10 cellular contexts compared by ENCODE assay signal in the genomic region with DNA sequence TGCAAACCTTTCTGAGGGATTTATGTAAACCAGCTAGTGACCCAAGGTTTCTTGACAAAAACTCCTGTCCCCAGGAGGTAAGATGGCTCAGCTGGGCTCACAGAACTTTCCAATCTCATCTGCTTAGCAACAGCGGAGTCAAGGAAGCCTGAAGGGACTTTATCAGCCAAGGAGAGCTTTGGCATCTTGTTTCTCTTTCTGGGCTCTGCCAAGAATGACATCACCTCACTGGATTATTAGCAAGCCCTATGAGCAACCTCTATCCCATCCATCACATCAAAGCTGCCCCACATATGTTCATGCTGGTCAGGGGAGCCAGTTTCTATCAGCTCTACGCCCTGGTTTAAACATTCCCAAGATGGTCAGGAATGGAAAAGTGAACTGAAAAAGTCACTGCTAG.
A peak's percentile ranks its signal among the peaks of the same experiment; 100 is the strongest.
DNase-seq lines count a peak whose midpoint lies in the region; ATAC-seq and TF ChIP-seq lines count a peak whose summit lies in the region.
"Had no signal": no experiment of that assay in that cellular context is flagged by ENCODE, and none has a peak within 500 bp of the region (broad histone marks: within the 10 kb centered on the region; RNA-seq: fewer than 3 reads in every experiment).

No MANE protein-coding gene starts in this region.

- H3K14ac ChIP-seq in H9 (ENCODE audit: insufficient read depth, low read length): no peak overlapping the region

- no peaks in the 10 kb centered on the region for H3K79me1 ChIP-seq in H9 (ENCODE audit: insufficient read depth, low read depth, low read length, poor library complexity, severe bottlenecking)

- in situ Hi-C loops in GM23248 (cut with MboI): no loop called here

- no peak overlapping the region for H2BK12ac ChIP-seq in H9 (ENCODE audit: insufficient read length, low read depth, low read length)

- H3K4me1 ChIP-seq in GM23248 (ENCODE audit: insufficient read depth) (peaks cover 6% of the 10 kb centered on the region; the same call in 1 of the 2 replicates), H9 (ENCODE audit: insufficient read depth, low read length) (no peaks in the 10 kb centered on the region)

- no peak overlapping the region for H3K56ac ChIP-seq in H9 (ENCODE audit: insufficient read length, low read depth, low read length)

- H3K4ac ChIP-seq in H9 (ENCODE audit: low read depth, low read length): no peak overlapping the region

- no peak overlapping the region for H2BK120ac ChIP-seq in H9 (ENCODE audit: low read depth, low read length, poor library complexity, severe bottlenecking)

- peak; percentile 95 for ATAC-seq in SK-N-SH treated with all-trans-retinoic acid at 6 μM for 48 hours
- no peak for ATAC-seq in GM19395 (IDR thresholded peaks at IDR 0.05; ENCODE audit: unreplicated experiment)
- ATAC-seq in WTC11: no peak
- ATAC-seq in HG02840 (IDR thresholded peaks at IDR 0.05; ENCODE audit: low FRiP score, unreplicated experiment): no peak
- ATAC-seq: stimulated activated naive B cell treated with anti-CD40 and anti-IgM and Interleukin-4, amounts not matched to agents 10 μg/mL and 1 μg/mL and 100 μg/mL, for 72 hours had no signal

- no peaks in the 10 kb centered on the region for H3K9me2 ChIP-seq in GM23248 (ENCODE audit: insufficient read depth)

- no peaks in the 10 kb centered on the region for H3K23me2 ChIP-seq in H9 (ENCODE audit: insufficient read length, low read depth, low read length, poor library complexity, severe bottlenecking)

- H3K79me2 ChIP-seq in GM23248 (ENCODE audit: insufficient read depth) (no peaks in the 10 kb centered on the region), H9 (ENCODE audit: insufficient read depth, low read length) (no peaks in the 10 kb centered on the region)

- POLR2A ChIA-PET in WTC11 (lab: Charles Lee): no interaction called here

- no peak overlapping the region for H4K8ac ChIP-seq in H9 (replicated peaks; ENCODE audit: insufficient read length, low read depth, low read length)

- no peak overlapping the region for H3K9ac ChIP-seq in GM23248
- H3K9ac ChIP-seq in H9 (ENCODE audit: extremely low read depth, insufficient read length, low read length): no peak overlapping the region

- no peak overlapping the region for H3T11ph ChIP-seq in H9 (ENCODE audit: low read length)

- no peak overlapping the region for H2BK15ac ChIP-seq in H9 (ENCODE audit: low read depth, low read length)

- H2AK5ac ChIP-seq in H9 (ENCODE audit: insufficient read length, low read length): no peak overlapping the region

- H3K27me3 ChIP-seq in GM23248 (replicated peaks; ENCODE audit: insufficient read depth) (no peaks in the 10 kb centered on the region), H9 (ENCODE audit: insufficient read depth, low read length) (no peaks in the 10 kb centered on the region)

- H3K27ac ChIP-seq in GM23248 (no peak overlapping the region), H9 (ENCODE audit: insufficient read length, low read depth, low read length) (no peak overlapping the region)

- H4K5ac ChIP-seq in H9 (ENCODE audit: insufficient read length, low read depth, low read length): no peak overlapping the region

- H3K27ac Mint-ChIP-seq in H9 (no peak overlapping the region), WTC11 (no peak overlapping the region)
- H3K27ac Mint-ChIP-seq: stimulated activated naive B cell treated with anti-CD40 and anti-IgM and Interleukin-4, amounts not matched to agents 10 μg/mL and 1 μg/mL and 100 μg/mL, for 72 hours; T-helper 2 cell treated with Interferon-gamma antibody and Interleukin-4, amounts not matched to agents 5 μg/mL and 100 μg/mL, for 36 hours had no signal

- H3K36me3 ChIP-seq in GM23248 (ENCODE audit: low read depth): no peaks in the 10 kb centered on the region

- H3K4me3 Mint-ChIP-seq in H9: no peak overlapping the region
- H3K4me3 Mint-ChIP-seq in WTC11: no peak overlapping the region
- H3K4me3 Mint-ChIP-seq: stimulated activated naive B cell treated with anti-CD40 and anti-IgM and Interleukin-4, amounts not matched to agents 10 μg/mL and 1 μg/mL and 100 μg/mL, for 72 hours; T-helper 2 cell treated with Interferon-gamma antibody and Interleukin-4, amounts not matched to agents 5 μg/mL and 100 μg/mL, for 36 hours had no signal

- no peak overlapping the region for H2BK5ac ChIP-seq in H9 (ENCODE audit: insufficient read length, low read length)

- WGBS in GM23248 (ENCODE audit: low coverage in 1 of 2, low lambda C conversion rate in 2 of 2, missing lambda C conversion rate in 2 of 2), 2 experiments: 3 to 15% methylated on average over 2 of the region's 2 CpGs
- no CpG with 5 or more reads among the region's 2 CpGs for WGBS in H9 (ENCODE audit: extremely low coverage, insufficient read length, low lambda C conversion rate)

- H4K91ac ChIP-seq in H9 (ENCODE audit: insufficient read length, low read depth, low read length): no peak overlapping the region

- H3K9me3 Mint-ChIP-seq in H9 (no peaks in the 10 kb centered on the region), WTC11 (no peaks in the 10 kb centered on the region)
- H3K9me3 Mint-ChIP-seq: stimulated activated naive B cell treated with anti-CD40 and anti-IgM and Interleukin-4, amounts not matched to agents 10 μg/mL and 1 μg/mL and 100 μg/mL, for 72 hours; T-helper 2 cell treated with Interferon-gamma antibody and Interleukin-4, amounts not matched to agents 5 μg/mL and 100 μg/mL, for 36 hours had no signal

- 0 out of 2 replicates have a peak, but pooled peaks cover 5% of the 10 kb centered on the region for H3F3A ChIP-seq in GM23248 (ENCODE audit: insufficient read depth)

- TF ChIP-seq CTCF in fibroblast of pulmonary artery (IDR thresholded peaks at IDR 0.05; ENCODE audit: low read length, missing control alignments) (no peak), H9 (conservative IDR thresholded peaks at IDR 0.05) (no peak), WTC11 (IDR thresholded peaks at IDR 0.05) (no peak)

- peak overlapping the region; percentile 5 for H3K4me2 ChIP-seq in GM23248 (ENCODE audit: unreplicated experiment)
- H3K4me2 ChIP-seq in H9 (ENCODE audit: insufficient read depth, insufficient read length, low read length): no peak overlapping the region

- H3K4me3 ChIP-seq in GM23248: no peak overlapping the region
- no peak overlapping the region for H3K4me3 ChIP-seq in fibroblast of pulmonary artery (replicated peaks; ENCODE audit: low read depth, low read length)

- no peaks in the 10 kb centered on the region; the same call in 1 of the 2 replicates for H3K27me3 Mint-ChIP-seq in H9 (ENCODE audit: low read depth)
- H3K27me3 Mint-ChIP-seq in WTC11 (ENCODE audit: low read depth): no peaks in the 10 kb centered on the region

- H3K4me1 Mint-ChIP-seq in H9 (no peaks in the 10 kb centered on the region), WTC11 (no peaks in the 10 kb centered on the region)
- H3K4me1 Mint-ChIP-seq: stimulated activated naive B cell treated with anti-CD40 and anti-IgM and Interleukin-4, amounts not matched to agents 10 μg/mL and 1 μg/mL and 100 μg/mL, for 72 hours had no signal

- CTCF ChIA-PET in WTC11 (lab: Charles Lee): no interaction called here

- no peak overlapping the region for H3K23ac ChIP-seq in H9 (ENCODE audit: insufficient read length, low read depth, low read length)

- H3K36me3 Mint-ChIP-seq in H9 (ENCODE audit: insufficient read depth in 1 of 3, low read depth in 3 of 3): no peaks in the 10 kb centered on the region
- H3K36me3 Mint-ChIP-seq in WTC11: no peaks in the 10 kb centered on the region
- H3K36me3 Mint-ChIP-seq: stimulated activated naive B cell treated with anti-CD40 and anti-IgM and Interleukin-4, amounts not matched to agents 10 μg/mL and 1 μg/mL and 100 μg/mL, for 72 hours had no signal

- no peak overlapping the region for H2BK20ac ChIP-seq in H9 (ENCODE audit: low read depth, low read length, poor library complexity, severe bottlenecking)

- H3K9me3 ChIP-seq in GM23248 (ENCODE audit: low read depth): no peaks in the 10 kb centered on the region
- H3K9me3 ChIP-seq in H9 (ENCODE audit: control insufficient read depth, low read depth, low read length): no peaks in the 10 kb centered on the region

- H3K18ac ChIP-seq in H9 (ENCODE audit: insufficient read length, low read depth, low read length): no peak overlapping the region

- H2AFZ ChIP-seq in GM23248 (no peak overlapping the region), H9 (ENCODE audit: low read length) (no peak overlapping the region)

- DNase-seq in GM23248 (peak; percentile 85), fibroblast of pulmonary artery (ENCODE audit: low read depth) (peak; percentile 80), renal cortical epithelial cell (ENCODE audit: low read depth) (peak; percentile 34), H9 (no peak), WTC11 (ENCODE audit: low spot score) (no peak)
- DNase-seq: stimulated activated naive B cell treated with anti-CD40 and anti-IgM and Interleukin-4, amounts not matched to agents 10 μg/mL and 1 μg/mL and 100 μg/mL, for 72 hours had no signal

- H4K20me1 ChIP-seq in GM23248 (ENCODE audit: insufficient read depth) (no peaks in the 10 kb centered on the region), H9 (ENCODE audit: control insufficient read depth, insufficient read depth, insufficient read length) (no peaks in the 10 kb centered on the region)

TF ChIP-seq in SK-N-SH treated with all-trans-retinoic acid at 6 μM for 48 hours, 23 proteins besides CTCF, POLR2A, EP300 and RAD21 (continues in another document):
- no peak for TF ChIP-seq GLIS3 (CRISPR knock-in tag; IDR thresholded peaks at IDR 0.05)
- TF ChIP-seq ZFP3 (CRISPR knock-in tag; IDR thresholded peaks at IDR 0.05): 0 out of 2 replicates have a peak, but pooled peaks have one; percentile 48
- TF ChIP-seq ZNF70 (CRISPR knock-in tag; IDR thresholded peaks at IDR 0.05): no peak
- peak; percentile 50 for TF ChIP-seq ISL1 (CRISPR knock-in tag; IDR thresholded peaks at IDR 0.05)

TF ChIP-seq in WTC11, 78 proteins besides CTCF, POLR2A, EP300 and RAD21 (continues in another document):
- no peak for TF ChIP-seq AR (CRISPR knock-in tag; IDR thresholded peaks at IDR 0.05)

Comparison
In these comparisons a context has a peak if more than half of its experiments do, and no peak if none do; other contexts are left out.
1. DNase-seq: peak in GM23248 (single experiment), fibroblast of pulmonary artery (single experiment) and renal cortical epithelial cell (single experiment); none in H9 (single experiment) and WTC11 (single experiment).